Comparison of ENCODE assay signal across 1 cellular context in genomic region chr3:42970976-42971772, GRCh38.
TF ChIP-seq lines count a peak whose summit lies in the region.

No MANE protein-coding gene starts in this region.

TF ChIP-seq in HepG2, 621 proteins besides CTCF, POLR2A, EP300 and RAD21 (continued from another document):
- TF ChIP-seq, protein P1, sequence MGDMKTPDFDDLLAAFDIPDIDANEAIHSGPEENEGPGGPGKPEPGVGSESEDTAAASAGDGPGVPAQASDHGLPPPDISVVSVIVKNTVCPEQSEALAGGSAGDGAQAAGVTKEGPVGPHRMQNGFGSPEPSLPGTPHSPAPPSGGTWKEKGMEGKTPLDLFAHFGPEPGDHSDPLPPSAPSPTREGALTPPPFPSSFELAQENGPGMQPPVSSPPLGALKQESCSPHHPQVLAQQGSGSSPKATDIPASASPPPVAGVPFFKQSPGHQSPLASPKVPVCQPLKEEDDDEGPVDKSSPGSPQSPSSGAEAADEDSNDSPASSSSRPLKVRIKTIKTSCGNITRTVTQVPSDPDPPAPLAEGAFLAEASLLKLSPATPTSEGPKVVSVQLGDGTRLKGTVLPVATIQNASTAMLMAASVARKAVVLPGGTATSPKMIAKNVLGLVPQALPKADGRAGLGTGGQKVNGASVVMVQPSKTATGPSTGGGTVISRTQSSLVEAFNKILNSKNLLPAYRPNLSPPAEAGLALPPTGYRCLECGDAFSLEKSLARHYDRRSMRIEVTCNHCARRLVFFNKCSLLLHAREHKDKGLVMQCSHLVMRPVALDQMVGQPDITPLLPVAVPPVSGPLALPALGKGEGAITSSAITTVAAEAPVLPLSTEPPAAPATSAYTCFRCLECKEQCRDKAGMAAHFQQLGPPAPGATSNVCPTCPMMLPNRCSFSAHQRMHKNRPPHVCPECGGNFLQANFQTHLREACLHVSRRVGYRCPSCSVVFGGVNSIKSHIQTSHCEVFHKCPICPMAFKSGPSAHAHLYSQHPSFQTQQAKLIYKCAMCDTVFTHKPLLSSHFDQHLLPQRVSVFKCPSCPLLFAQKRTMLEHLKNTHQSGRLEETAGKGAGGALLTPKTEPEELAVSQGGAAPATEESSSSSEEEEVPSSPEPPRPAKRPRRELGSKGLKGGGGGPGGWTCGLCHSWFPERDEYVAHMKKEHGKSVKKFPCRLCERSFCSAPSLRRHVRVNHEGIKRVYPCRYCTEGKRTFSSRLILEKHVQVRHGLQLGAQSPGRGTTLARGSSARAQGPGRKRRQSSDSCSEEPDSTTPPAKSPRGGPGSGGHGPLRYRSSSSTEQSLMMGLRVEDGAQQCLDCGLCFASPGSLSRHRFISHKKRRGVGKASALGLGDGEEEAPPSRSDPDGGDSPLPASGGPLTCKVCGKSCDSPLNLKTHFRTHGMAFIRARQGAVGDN (CRISPR knock-in tag; IDR thresholded peaks at IDR 0.05), result no peak
- no peak for TF ChIP-seq ZNF432 (CRISPR knock-in tag; IDR thresholded peaks at IDR 0.05; ENCODE audit: borderline replicate concordance)
- no peak for TF ChIP-seq RFXANK (CRISPR knock-in tag; IDR thresholded peaks at IDR 0.05)
- TF ChIP-seq ZNF580 (CRISPR knock-in tag; IDR thresholded peaks at IDR 0.05; ENCODE audit: borderline replicate concordance, low read depth), result no peak
- TF ChIP-seq GFI1 (CRISPR knock-in tag; IDR thresholded peaks at IDR 0.05; ENCODE audit: borderline replicate concordance), result no peak
- no peak for TF ChIP-seq RFX3 (CRISPR knock-in tag; IDR thresholded peaks at IDR 0.05)
